In the genomic region with DNA sequence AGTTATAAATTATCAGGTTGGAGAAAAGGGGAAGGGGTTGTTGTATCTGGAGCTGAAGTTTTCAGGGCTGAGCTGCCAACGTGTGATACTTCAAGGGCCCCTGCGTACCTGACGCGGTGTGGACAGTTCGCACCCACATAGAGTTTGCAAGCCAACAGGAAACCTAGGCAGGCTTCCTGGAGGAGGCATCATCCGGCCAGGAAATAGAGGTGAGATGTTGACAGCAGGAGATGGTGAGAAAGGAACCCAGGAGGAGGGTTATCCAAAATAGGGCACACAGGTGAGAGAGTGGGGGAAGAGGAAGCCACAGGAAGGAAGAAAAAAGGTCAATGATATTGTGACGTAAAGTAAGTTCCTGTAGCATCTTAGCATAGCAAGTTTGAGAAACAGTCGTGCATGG, we compare ENCODE assay signal across 18 cellular contexts.
"Had no signal": no experiment of that assay in that cellular context is flagged by ENCODE, and none has a peak within 500 bp of the region (broad histone marks: within the 10 kb centered on the region; RNA-seq: fewer than 3 reads in every experiment).

No MANE protein-coding gene starts in this region.

- H3K36me3 ChIP-seq: brain microvascular endothelial cell, lower lobe of right lung, tibial artery, vagina had no signal

- H3K27ac Mint-ChIP-seq: activated naive CD8-positive, alpha-beta T cell treated with anti-CD3 and anti-CD28 coated beads, Interleukin-2, amount 10 ng/mL, durations not matched to agents 7 days and 5 days; stimulated activated naive B cell treated with anti-CD40 and anti-IgM and Interleukin-4, amounts not matched to agents 10 μg/mL and 1 μg/mL and 100 μg/mL, for 72 hours had no signal

- H3K27me3 ChIP-seq: brain microvascular endothelial cell, heart left ventricle, tibial artery, vagina had no signal

- H3K9me3 ChIP-seq: heart left ventricle, lower lobe of right lung, tibial artery, vagina had no signal

- H3K4me3 ChIP-seq: heart left ventricle, lower lobe of right lung, tibial artery, vagina had no signal

- DNase-seq: activated effector memory CD4-positive, alpha-beta T cell treated with anti-CD3 and anti-CD28 coated beads, Interleukin-2, amount 50 U/mL, for 16 hours; activated naive CD8-positive, alpha-beta T cell treated with anti-CD3 and anti-CD28 coated beads, Interleukin-2, amount 10 ng/mL, durations not matched to agents 7 days and 5 days; activated T-cell treated with anti-CD3 and anti-CD28 coated beads, Interleukin-2, amount 50 U/mL, for 4 hours; brain microvascular endothelial cell; effector CD8-positive, alpha-beta T cell; heart left ventricle; left colon; lower lobe of right lung; midbrain; stimulated activated CD4-positive, alpha-beta T cell treated with anti-CD3 and anti-CD28 coated beads, Interleukin-2, amount 100 ng/mL, for 48 hours; stimulated activated naive B cell treated with anti-CD40 and anti-IgM and Interleukin-4, amounts not matched to agents 10 μg/mL and 1 μg/mL and 100 μg/mL, for 72 hours; T-helper 9 cell; tibial artery had no signal

- FAIRE-seq: frontal cortex, islet of Langerhans had no signal

- H3K4me3 Mint-ChIP-seq: activated naive CD8-positive, alpha-beta T cell treated with anti-CD3 and anti-CD28 coated beads, Interleukin-2, amount 10 ng/mL, durations not matched to agents 7 days and 5 days; activated T-cell treated with anti-CD3 and anti-CD28 coated beads, Interleukin-2, amount 50 U/mL, for 4 hours; stimulated activated naive B cell treated with anti-CD40 and anti-IgM and Interleukin-4, amounts not matched to agents 10 μg/mL and 1 μg/mL and 100 μg/mL, for 72 hours had no signal

- H3K9me3 Mint-ChIP-seq: activated naive CD8-positive, alpha-beta T cell treated with anti-CD3 and anti-CD28 coated beads, Interleukin-2, amount 10 ng/mL, durations not matched to agents 7 days and 5 days; activated T-cell treated with anti-CD3 and anti-CD28 coated beads, Interleukin-2, amount 50 U/mL, for 4 hours; stimulated activated naive B cell treated with anti-CD40 and anti-IgM and Interleukin-4, amounts not matched to agents 10 μg/mL and 1 μg/mL and 100 μg/mL, for 72 hours had no signal

- ATAC-seq: activated CD4-positive, CD25-positive, alpha-beta regulatory T cell treated with anti-CD3 and anti-CD28 coated beads, Interleukin-2, amount 50 U/mL, for 24 hours; activated T-cell treated with anti-CD3 and anti-CD28 coated beads, Interleukin-2, amount 50 U/mL, for 4 hours; lower lobe of right lung; stimulated activated naive B cell treated with anti-CD40 and anti-IgM and Interleukin-4, amounts not matched to agents 10 μg/mL and 1 μg/mL and 100 μg/mL, for 72 hours had no signal

- H3K4me1 ChIP-seq: lower lobe of right lung, parathyroid adenoma, tibial artery, vagina had no signal

- H3K27ac ChIP-seq: brain microvascular endothelial cell, heart left ventricle, lower lobe of right lung, parathyroid adenoma, tibial artery, vagina had no signal

- H3K27me3 Mint-ChIP-seq: activated naive CD8-positive, alpha-beta T cell treated with anti-CD3 and anti-CD28 coated beads, Interleukin-2, amount 10 ng/mL, durations not matched to agents 7 days and 5 days; stimulated activated naive B cell treated with anti-CD40 and anti-IgM and Interleukin-4, amounts not matched to agents 10 μg/mL and 1 μg/mL and 100 μg/mL, for 72 hours had no signal
